In genomic region chr3:16533928-16534913, GRCh38 we compare ENCODE assay signal across 21 cellular contexts. TPM values are rescaled to one million over a fixed set of nuclear protein-coding genes. Genes with fewer than 3 reads are reported as not detected.
A peak's percentile ranks its signal among the peaks of the same experiment; 100 is the strongest.
DNase-seq lines count a peak whose midpoint lies in the region; ATAC-seq and FAIRE-seq lines count a peak whose summit lies in the region.
"Had no signal": no experiment of that assay in that cellular context is flagged by ENCODE, and none has a peak within 500 bp of the region (broad histone marks: within the 10 kb centered on the region; RNA-seq: fewer than 3 reads in every experiment).

No MANE protein-coding gene starts in this region.

- H3K27me3 ChIP-seq in mesendoderm (ENCODE audit: insufficient read depth, low read length, poor library complexity) = no peaks in the 10 kb centered on the region
- H3K27me3 ChIP-seq in naive thymus-derived CD4-positive, alpha-beta T cell (ENCODE audit: control insufficient read depth in 2 of 2, insufficient read depth in 2 of 2, low read length in 2 of 2) = peaks cover 0 to 3% of the 10 kb centered on the region in 2 donors
- H3K27me3 ChIP-seq: heart left ventricle, SJCRH30, tibial nerve had no signal

- peaks cover 0 to 2% (median 0%) of the 10 kb centered on the region in 11 donors for H3K9me3 Mint-ChIP-seq in naive thymus-derived CD4-positive, alpha-beta T cell
- H3K9me3 Mint-ChIP-seq: effector memory CD8-positive, alpha-beta T cell; stimulated activated naive CD8-positive, alpha-beta T cell treated with anti-CD3 and anti-CD28 coated beads, Interleukin-15, Interleukin-2, amounts not matched to agents 100 ng/mL and 50 ng/mL, for 24 hours had no signal

- no peaks in the 10 kb centered on the region for H3K36me3 ChIP-seq in mesendoderm (ENCODE audit: control insufficient read depth, insufficient read depth, low read length)
- H3K36me3 ChIP-seq in naive thymus-derived CD4-positive, alpha-beta T cell (ENCODE audit: control insufficient read depth in 2 of 3, insufficient read depth in 3 of 3, low read length in 3 of 3) = no peaks in the 10 kb centered on the region
- H3K36me3 ChIP-seq: heart left ventricle, pancreas, SJCRH30, tibial nerve had no signal

- H3K18ac ChIP-seq in mesendoderm (ENCODE audit: low read length) = peak overlapping the region; percentile 64

- peaks cover 0 to 47% (median 0%) of the 10 kb centered on the region in 5 donors for H3K27me3 Mint-ChIP-seq in naive thymus-derived CD4-positive, alpha-beta T cell

- no peak overlapping the region for H4K5ac ChIP-seq in mesendoderm (ENCODE audit: low read length)

- no peak for FAIRE-seq in RCC 7860 (lab: Jason Lieb, UNC)
- FAIRE-seq: astrocyte, pancreas had no signal

- H3K36me3 Mint-ChIP-seq in naive thymus-derived CD4-positive, alpha-beta T cell = no peaks in the 10 kb centered on the region

- intact Hi-C loops in naive thymus-derived CD4-positive, alpha-beta T cell (cut with micrococcal nuclease) = no loop called here

- H3K79me2 ChIP-seq in mesendoderm (ENCODE audit: control insufficient read depth, insufficient read depth, low read length) = no peaks in the 10 kb centered on the region

- no peak overlapping the region for H3K27ac ChIP-seq in mesendoderm (ENCODE audit: low read depth, low read length)
- H3K27ac ChIP-seq in naive thymus-derived CD4-positive, alpha-beta T cell (ENCODE audit: low read depth, low read length) = no peak overlapping the region
- H3K27ac ChIP-seq: heart left ventricle, pancreas, SJCRH30, tibial nerve had no signal

- H3K27ac Mint-ChIP-seq in naive thymus-derived CD4-positive, alpha-beta T cell = peak overlapping the region in 1 of 9 donors; percentile 55
- H3K27ac Mint-ChIP-seq: effector memory CD8-positive, alpha-beta T cell; stimulated activated naive CD8-positive, alpha-beta T cell treated with anti-CD3 and anti-CD28 coated beads, Interleukin-15, Interleukin-2, amounts not matched to agents 100 ng/mL and 50 ng/mL, for 24 hours had no signal

- H3K4me2 ChIP-seq in mesendoderm (ENCODE audit: low read length) = no peak overlapping the region

- no peak overlapping the region for H2BK15ac ChIP-seq in mesendoderm (replicated peaks; ENCODE audit: low read depth)

- CTCF ChIA-PET in naive thymus-derived CD4-positive, alpha-beta T cell (lab: Charles Lee) = interaction anchor here (0.6 to 0.7 kb wide), 2 partner anchors 163 to 243 kb away, joined by 3 to 4 read pairs; no protein-coding TSS in a partner anchor

- no peak overlapping the region for H2AK5ac ChIP-seq in mesendoderm (ENCODE audit: low read length)

- WGBS in mesendoderm (ENCODE audit: extremely low coverage, insufficient coverage, low lambda C conversion rate) = no CpG with 5 or more reads among the region's 11 CpGs

- no peak overlapping the region for H4K8ac ChIP-seq in mesendoderm (ENCODE audit: low read depth, low read length)

- ATAC-seq in naive thymus-derived CD4-positive, alpha-beta T cell = no peak
- ATAC-seq: effector memory CD8-positive, alpha-beta T cell; heart left ventricle; pancreas had no signal

- H2BK120ac ChIP-seq in mesendoderm (ENCODE audit: low read depth, low read length) = no peak overlapping the region

- no peaks in the 10 kb centered on the region for H3K79me1 ChIP-seq in mesendoderm (ENCODE audit: low read length)

- no peak overlapping the region for H2BK5ac ChIP-seq in mesendoderm (ENCODE audit: low read length)

- no peak overlapping the region for H3K9ac ChIP-seq in mesendoderm (ENCODE audit: low read length)

- H3K23ac ChIP-seq in mesendoderm (ENCODE audit: low read length) = no peak overlapping the region

- DNase-seq in DMS 273 (lab: John Stamatoyannopoulos, UW; ENCODE audit: unreplicated experiment) = peak; percentile 67
- peak; percentile 22 for DNase-seq in NCI-H1105 (lab: John Stamatoyannopoulos, UW)
- DNase-seq in NCI-H82 treated with DMSO at 0.1 percent for 48 hours (lab: John Stamatoyannopoulos, UW; ENCODE audit: unreplicated experiment) = peak; percentile 65
- DNase-seq in mesendoderm = peak; percentile 77
- no peak for DNase-seq in RCC 7860 (ENCODE audit: low spot score)
- DNase-seq in naive thymus-derived CD4-positive, alpha-beta T cell = no peak
- DNase-seq in kidney glomerular epithelial cell (lab: John Stamatoyannopoulos, UW) = no peak
- DNase-seq: activated CD4-positive, alpha-beta T cell treated with anti-CD3 and anti-CD28 coated beads, Interleukin-2, amount 50 U/mL, for 4 hours; activated naive CD4-positive, alpha-beta T cell treated with Interleukin-2 at 50 U/mL for 16 hours; Caco-2; effector memory CD8-positive, alpha-beta T cell; EL; heart left ventricle; Kasumi-1; NCI-H526; pancreas; stimulated activated CD4-positive, alpha-beta T cell treated with anti-CD3 and anti-CD28 coated beads, Interleukin-2, amount 100 ng/mL, for 48 hours had no signal

- POLR2A ChIA-PET in naive thymus-derived CD4-positive, alpha-beta T cell (lab: Charles Lee) = no interaction called here

- peaks cover 2 to 8% (median 3%) of the 10 kb centered on the region in 7 donors for H3K4me1 Mint-ChIP-seq in naive thymus-derived CD4-positive, alpha-beta T cell

- H3K4me1 ChIP-seq in mesendoderm (ENCODE audit: control insufficient read depth, low read depth, low read length) = peaks cover 5% of the 10 kb centered on the region
- no peaks in the 10 kb centered on the region for H3K4me1 ChIP-seq in naive thymus-derived CD4-positive, alpha-beta T cell (ENCODE audit: control insufficient read depth in 2 of 2, insufficient read depth in 2 of 2, low read length in 2 of 2)
- H3K4me1 ChIP-seq: Caco-2, pancreas had no signal

- H3K4ac ChIP-seq in mesendoderm (ENCODE audit: low read depth, low read length) = no peak overlapping the region

- no peak overlapping the region for H3K56ac ChIP-seq in mesendoderm (ENCODE audit: low read length)

- no peak overlapping the region for H3K4me3 ChIP-seq in mesendoderm (ENCODE audit: low read length)
- no peak overlapping the region for H3K4me3 ChIP-seq in naive thymus-derived CD4-positive, alpha-beta T cell (ENCODE audit: low read length)
- H3K4me3 ChIP-seq: heart left ventricle, pancreas, SJCRH30, tibial nerve had no signal

- no peak overlapping the region for H3K4me3 Mint-ChIP-seq in naive thymus-derived CD4-positive, alpha-beta T cell
- H3K4me3 Mint-ChIP-seq: effector memory CD8-positive, alpha-beta T cell; stimulated activated naive CD8-positive, alpha-beta T cell treated with anti-CD3 and anti-CD28 coated beads, Interleukin-15, Interleukin-2, amounts not matched to agents 100 ng/mL and 50 ng/mL, for 24 hours had no signal

- H3K9me3 ChIP-seq in naive thymus-derived CD4-positive, alpha-beta T cell (ENCODE audit: control insufficient read depth in 2 of 3, low read length in 3 of 3) = no peaks in the 10 kb centered on the region
- H3K9me3 ChIP-seq: Caco-2, heart left ventricle, pancreas, SJCRH30, tibial nerve had no signal

RNA-seq across cellular contexts. Expression of gene RFTN1, which starts 20.7 kb away (rescaled TPM):
- 6.8 TPM for polyA plus RNA-seq in mesendoderm (2013, experiment 1 of 2)
- polyA plus RNA-seq in mesendoderm (2013, experiment 2 of 2) = 7.0 TPM
- 10 to 100 TPM; 51.1 to 68.8 (median 61.5) TPM for total RNA-seq in naive thymus-derived CD4-positive, alpha-beta T cell
- polyA plus RNA-seq in naive thymus-derived CD4-positive, alpha-beta T cell = 10 to 100 TPM; 44.8 to 53.2 TPM

Comparison
In these comparisons a context has a peak if more than half of its experiments do, and no peak if none do; other contexts are left out.
1. DNase-seq: peak in DMS 273 (single experiment), NCI-H1105 (single experiment), NCI-H82 treated with DMSO at 0.1 percent for 48 hours (single experiment) and mesendoderm (single experiment); none in RCC 7860 (single experiment), naive thymus-derived CD4-positive, alpha-beta T cell (0 of 9) and kidney glomerular epithelial cell (single experiment).